In the genomic region with DNA sequence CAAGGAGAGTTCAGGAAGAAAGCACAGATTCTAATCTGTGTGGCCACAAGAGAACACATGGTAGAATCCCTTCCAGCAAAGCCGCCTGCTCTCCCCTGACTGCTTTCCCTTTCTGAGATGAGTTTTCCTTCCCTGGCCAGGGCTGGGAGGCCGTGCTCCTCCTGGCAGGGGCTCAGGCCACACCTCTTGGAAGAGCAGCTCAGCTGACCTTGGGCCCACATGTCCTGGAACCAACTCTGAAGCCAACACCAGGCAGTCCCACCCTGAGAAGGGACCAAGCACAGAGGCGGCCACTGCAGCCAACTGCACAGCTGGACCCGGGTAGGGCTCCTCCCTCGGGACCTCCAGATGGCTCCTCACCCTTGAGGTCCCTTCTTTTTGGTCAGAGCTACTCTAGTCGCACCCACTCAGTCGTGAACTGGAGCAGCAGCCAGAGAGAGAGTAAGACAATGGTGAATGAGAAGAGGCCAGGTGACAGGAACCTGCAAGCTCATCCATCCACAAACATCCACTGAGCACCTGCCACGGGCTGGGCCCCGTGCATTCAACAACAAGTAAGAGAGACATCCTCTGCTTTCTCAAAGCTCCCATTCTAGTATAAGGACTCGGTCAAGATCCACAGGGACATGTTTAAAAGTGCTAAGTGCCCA, we compare ENCODE assay signal across 10 cellular contexts. TPM values are rescaled to one million over a fixed set of nuclear protein-coding genes. Genes with fewer than 3 reads are reported as not detected.
DNase-seq lines count a peak whose midpoint lies in the region; ATAC-seq, FAIRE-seq and TF ChIP-seq lines count a peak whose summit lies in the region.
"Had no signal": no experiment of that assay in that cellular context is flagged by ENCODE, and none has a peak within 500 bp of the region (broad histone marks: within the 10 kb centered on the region; RNA-seq: fewer than 3 reads in every experiment).

No MANE protein-coding gene starts in this region.

- no peaks in the 10 kb centered on the region for H3K27me3 Mint-ChIP-seq in stimulated activated naive CD8-positive, alpha-beta T cell treated with anti-CD3 and anti-CD28 coated beads, Interleukin-15, Interleukin-2, amounts not matched to agents 100 ng/mL and 50 ng/mL, for 24 hours
- H3K27me3 Mint-ChIP-seq in stimulated activated naive CD8-positive, alpha-beta T cell treated with anti-CD3 and anti-CD28 coated beads, Interleukin-15, amount 100 ng/mL, for 72 hours: no peaks in the 10 kb centered on the region
- H3K27me3 Mint-ChIP-seq in naive thymus-derived CD8-positive, alpha-beta T cell: no peaks in the 10 kb centered on the region

- dilution Hi-C loops in endothelial cell of umbilical vein (cut with MboI; ENCODE audit: extremely low pct_ligation_motif_present, low sequenced_read_pairs): no loop called here

- H3K4me3 Mint-ChIP-seq in stimulated activated naive CD8-positive, alpha-beta T cell treated with anti-CD3 and anti-CD28 coated beads, Interleukin-15, Interleukin-2, amounts not matched to agents 100 ng/mL and 50 ng/mL, for 24 hours: no peak overlapping the region
- no peak overlapping the region for H3K4me3 Mint-ChIP-seq in stimulated activated naive CD8-positive, alpha-beta T cell treated with anti-CD3 and anti-CD28 coated beads, Interleukin-15, amount 100 ng/mL, for 72 hours
- H3K4me3 Mint-ChIP-seq in naive thymus-derived CD8-positive, alpha-beta T cell: peak overlapping the region in 3 of 10 donors; percentile 1 to 39 (median 14)

- H3K4me1 ChIP-seq in endothelial cell of umbilical vein (ENCODE audit: control insufficient read depth, extremely low read depth, insufficient read depth, low read length): peaks cover 26% of the 10 kb centered on the region
- peaks cover 0 to 4% of the 10 kb centered on the region in 2 donors for H3K4me1 ChIP-seq in aorta (ENCODE audit: control insufficient read depth in 1 of 2, insufficient read depth in 2 of 2, low read length in 2 of 2)

- ATAC-seq in stimulated activated naive CD8-positive, alpha-beta T cell treated with anti-CD3 and anti-CD28 coated beads, Interleukin-15, amount 100 ng/mL, for 72 hours: no peak
- ATAC-seq in naive thymus-derived CD8-positive, alpha-beta T cell: no peak
- ATAC-seq in aorta (ENCODE audit: low FRiP score) (peak; percentile 69), HG03175 (IDR thresholded peaks at IDR 0.05; ENCODE audit: unreplicated experiment) (no peak), SK-N-SH treated with all-trans-retinoic acid at 6 μM for 48 hours (no peak)

- no peak for FAIRE-seq in endothelial cell of umbilical vein (lab: Jason Lieb, UNC)

- no peaks in the 10 kb centered on the region for H3K9me3 Mint-ChIP-seq in stimulated activated naive CD8-positive, alpha-beta T cell treated with anti-CD3 and anti-CD28 coated beads, Interleukin-15, Interleukin-2, amounts not matched to agents 100 ng/mL and 50 ng/mL, for 24 hours
- H3K9me3 Mint-ChIP-seq in stimulated activated naive CD8-positive, alpha-beta T cell treated with anti-CD3 and anti-CD28 coated beads, Interleukin-15, amount 100 ng/mL, for 72 hours: no peaks in the 10 kb centered on the region
- no peaks in the 10 kb centered on the region for H3K9me3 Mint-ChIP-seq in naive thymus-derived CD8-positive, alpha-beta T cell

- no peak overlapping the region for H3K4me2 ChIP-seq in endothelial cell of umbilical vein (ENCODE audit: insufficient read depth, low read length)

- WGBS in aorta, 2 donors: 38 to 45% methylated on average over 10 of the region's 10 CpGs

- CTCF ChIA-PET in endothelial cell of umbilical vein (lab: Charles Lee): interaction anchor here (1.3 to 6.2 kb wide), 2 partner anchors 14 to 38 kb away, joined by 3 to 61 read pairs; no protein-coding TSS in a partner anchor

- H3K27ac ChIP-seq in endothelial cell of umbilical vein (ENCODE audit: insufficient read depth, low read depth, low read length) (no peak overlapping the region), aorta (ENCODE audit: low read depth in 1 of 2, low read length in 2 of 2) (no peak overlapping the region)

- peak overlapping the region; percentile 67 for H3K27ac Mint-ChIP-seq in stimulated activated naive CD8-positive, alpha-beta T cell treated with anti-CD3 and anti-CD28 coated beads, Interleukin-15, Interleukin-2, amounts not matched to agents 100 ng/mL and 50 ng/mL, for 24 hours
- H3K27ac Mint-ChIP-seq in stimulated activated naive CD8-positive, alpha-beta T cell treated with anti-CD3 and anti-CD28 coated beads, Interleukin-15, amount 100 ng/mL, for 72 hours: peak overlapping the region in 1 of 2 donors; percentile 84
- peak overlapping the region in 8 of 10 donors; percentile 57 to 97 (median 88) for H3K27ac Mint-ChIP-seq in naive thymus-derived CD8-positive, alpha-beta T cell

- H3K9me3 ChIP-seq in endothelial cell of umbilical vein (replicated peaks; ENCODE audit: control insufficient read depth, insufficient read depth, low read length) (no peaks in the 10 kb centered on the region), aorta (ENCODE audit: control insufficient read depth, low read length) (no peaks in the 10 kb centered on the region)

- no peak for TF ChIP-seq POLR2A in endothelial cell of umbilical vein (IDR thresholded peaks at IDR 0.05; ENCODE audit: low read depth, low read length)

- H4K20me1 ChIP-seq in endothelial cell of umbilical vein (replicated peaks; ENCODE audit: control insufficient read depth, extremely low read depth, insufficient read depth, low read length): no peaks in the 10 kb centered on the region

- H3K9ac ChIP-seq in endothelial cell of umbilical vein (replicated peaks; ENCODE audit: extremely low read depth, insufficient read depth, low read length): no peak overlapping the region

- no peak overlapping the region for H2AFZ ChIP-seq in endothelial cell of umbilical vein (ENCODE audit: low read depth, low read length)

- H3K36me3 ChIP-seq in endothelial cell of umbilical vein (ENCODE audit: control insufficient read depth in 2 of 2, extremely low read depth in 1 of 2, insufficient read depth in 2 of 2, low read length in 2 of 2): peaks cover 0 to 3% of the 10 kb centered on the region in 2 experiments
- no peaks in the 10 kb centered on the region for H3K36me3 ChIP-seq in aorta (ENCODE audit: control insufficient read depth in 1 of 2, insufficient read depth in 2 of 2, low read length in 1 of 2)

- H3K27me3 ChIP-seq in endothelial cell of umbilical vein (ENCODE audit: control insufficient read depth in 2 of 2, insufficient read depth in 2 of 2, low read length in 2 of 2): no peaks in the 10 kb centered on the region
- no peaks in the 10 kb centered on the region for H3K27me3 ChIP-seq in aorta (ENCODE audit: control insufficient read depth in 1 of 2, insufficient read depth in 2 of 2, low read length in 1 of 2)

- peaks cover 23% of the 10 kb centered on the region for H3K36me3 Mint-ChIP-seq in stimulated activated naive CD8-positive, alpha-beta T cell treated with anti-CD3 and anti-CD28 coated beads, Interleukin-15, Interleukin-2, amounts not matched to agents 100 ng/mL and 50 ng/mL, for 24 hours (ENCODE audit: low read depth)
- peaks cover 0 to 15% (median 4%) of the 10 kb centered on the region in 3 donors for H3K36me3 Mint-ChIP-seq in naive thymus-derived CD8-positive, alpha-beta T cell

- no peak for DNase-seq in stimulated activated naive CD8-positive, alpha-beta T cell treated with anti-CD3 and anti-CD28 coated beads, Interleukin-15, amount 100 ng/mL, for 72 hours
- DNase-seq in endothelial cell of umbilical vein (ENCODE audit: low read depth, low spot score): peak; percentile 33
- DNase-seq in naive thymus-derived CD8-positive, alpha-beta T cell: peak in 1 of 10 donors; percentile 31
- peak; percentile 83 for DNase-seq in aorta
- DNase-seq in ecto neural progenitor cell (ENCODE audit: low spot score): no peak
- DNase-seq: islet precursor cell; stimulated activated naive CD4-positive, alpha-beta T cell treated with Interleukin-2 at 50 U/mL for 16 hours had no signal

- no peaks in the 10 kb centered on the region for H3K9me1 ChIP-seq in endothelial cell of umbilical vein (replicated peaks; ENCODE audit: control insufficient read depth, extremely low read depth, insufficient read depth, low read length)

- intact Hi-C loops in endothelial cell of umbilical vein (cut with micrococcal nuclease): no loop called here
- intact Hi-C loops in aorta (cut with DNase I): no loop called here

- BruUV-seq in endothelial cell of umbilical vein (replicated peaks; lab: Mats Ljungman, UMichigan): no TSS peak

- POLR2A ChIA-PET in endothelial cell of umbilical vein (lab: Charles Lee): no interaction called here
- POLR2A ChIA-PET in naive thymus-derived CD8-positive, alpha-beta T cell (lab: Charles Lee): interaction anchor here (1.0 to 3.8 kb wide), 6 partner anchors 14 to 38 kb away, joined by 3 to 22 read pairs (median 5); no protein-coding TSS in a partner anchor

- H3K4me3 ChIP-seq in endothelial cell of umbilical vein (replicated peaks in 1 of 3; ENCODE audit: insufficient read depth in 1 of 3, low read depth in 1 of 3, low read length in 3 of 3) (no peak overlapping the region), aorta (ENCODE audit: low read length in 2 of 2) (no peak overlapping the region)

- TF ChIP-seq CTCF in endothelial cell of umbilical vein (IDR thresholded peaks at IDR 0.05; ENCODE audit: extremely low read depth in 1 of 2, insufficient read depth in 1 of 2, low read depth in 1 of 2, low read length in 2 of 2): no peak

- H3K4me1 Mint-ChIP-seq in stimulated activated naive CD8-positive, alpha-beta T cell treated with anti-CD3 and anti-CD28 coated beads, Interleukin-15, Interleukin-2, amounts not matched to agents 100 ng/mL and 50 ng/mL, for 24 hours (ENCODE audit: low read depth): peaks cover 98% of the 10 kb centered on the region
- peaks cover 96% of the 10 kb centered on the region for H3K4me1 Mint-ChIP-seq in stimulated activated naive CD8-positive, alpha-beta T cell treated with anti-CD3 and anti-CD28 coated beads, Interleukin-15, amount 100 ng/mL, for 72 hours
- peaks cover 42 to 99% (median 89%) of the 10 kb centered on the region in 4 donors for H3K4me1 Mint-ChIP-seq in naive thymus-derived CD8-positive, alpha-beta T cell

- peaks cover under 1% of the 10 kb centered on the region for H3K79me2 ChIP-seq in endothelial cell of umbilical vein (ENCODE audit: control insufficient read depth, insufficient read depth, low read length)

RNA-seq across cellular contexts. Expression of a gene that starts 40.3 kb away (rescaled TPM):
- total RNA-seq in endothelial cell of umbilical vein (17.2 and 21.1 TPM in 2 replicates), aorta (10 to 100 TPM; 13.4 to 20.6 TPM)
- polyA plus RNA-seq in endothelial cell of umbilical vein (8.2 and 8.5 TPM in 2 replicates), aorta (1 to 10 TPM; 5.1 to 5.9 TPM)
- 6.5 and 7.7 TPM in 2 replicates for polyA plus RNA-seq in endothelial cell of umbilical vein (2011; cell fraction: cytosol; rRNA removed)
- 12.1 and 13.0 TPM in 2 replicates for polyA plus RNA-seq in endothelial cell of umbilical vein (2011; cell fraction: nucleus; rRNA removed)
- 10.3 and 12.2 TPM in 2 replicates for polyA plus RNA-seq in endothelial cell of umbilical vein (2012)
- polyA minus RNA-seq in endothelial cell of umbilical vein: 13.2 and 20.2 TPM in 2 replicates
- 14.0 TPM for polyA minus RNA-seq in endothelial cell of umbilical vein (2011; cell fraction: cytosol; rRNA and poly(A)+ RNA removed)
- 13.3 and 15.2 TPM in 2 replicates for polyA minus RNA-seq in endothelial cell of umbilical vein (2011; cell fraction: nucleus; rRNA and poly(A)+ RNA removed)
- 10 to 100 TPM; 22.2 to 23.2 TPM for total RNA-seq in naive thymus-derived CD8-positive, alpha-beta T cell
- 10 to 100 TPM in 2 of 3 donors, 1 to 10 TPM in 1; 2.4 to 15.1 (median 11.9) TPM for polyA plus RNA-seq in naive thymus-derived CD8-positive, alpha-beta T cell

Comparison
In these comparisons a context has a peak if more than half of its experiments do, and no peak if none do; other contexts are left out.
1. DNase-seq: peak in endothelial cell of umbilical vein (single experiment) and aorta (2 of 2); none in stimulated activated naive CD8-positive, alpha-beta T cell treated with anti-CD3 and anti-CD28 coated beads, Interleukin-15, amount 100 ng/mL, for 72 hours (0 of 2) and ecto neural progenitor cell (single experiment).